8 cellular contexts compared by ENCODE assay signal in genomic region chrX:40945366-40945713, GRCh38.
DNase-seq lines count a peak whose midpoint lies in the region; ATAC-seq, FAIRE-seq and TF ChIP-seq lines count a peak whose summit lies in the region.

No MANE protein-coding gene starts in this region.

- in situ Hi-C loops in GM12878 (cut with MboI) = no loop called here

- TF ChIP-seq POLR2A in GM12878 (IDR thresholded peaks at IDR 0.05; ENCODE audit: low read depth, low read length) = no peak

- CTCF ChIA-PET in GM12878 (lab: Yijun Ruan, JAX) = no interaction called here

- no peaks in the 10 kb centered on the region for H3K27me3 ChIP-seq in GM12878 (replicated peaks in 1 of 2; ENCODE audit: control insufficient read depth in 2 of 2, insufficient read depth in 2 of 2, low read length in 1 of 2)
- H3K27me3 ChIP-seq in lung (ENCODE audit: control insufficient read depth, insufficient read depth) = peaks cover 2% of the 10 kb centered on the region

- no peaks in the 10 kb centered on the region for H4K20me1 ChIP-seq in GM12878 (ENCODE audit: control insufficient read depth, insufficient read depth)

- H3K4me3 ChIP-seq in GM12878 (no peak overlapping the region), lung (no peak overlapping the region)

- POLR2A ChIA-PET in GM12878 (lab: Charles Lee) = no interaction called here

- H3K9me3 Mint-ChIP-seq in activated T-cell treated with anti-CD3 and anti-CD28 coated beads, Interleukin-2, amount 50 U/mL, for 4 hours = no peaks in the 10 kb centered on the region

- H3K36me3 ChIP-seq in GM12878 (ENCODE audit: control insufficient read depth in 2 of 2, insufficient read depth in 2 of 2, low read length in 1 of 2) (no peaks in the 10 kb centered on the region), lung (ENCODE audit: control insufficient read depth in 2 of 2, insufficient read depth in 2 of 2, low read length in 2 of 2) (no peaks in the 10 kb centered on the region)

- H3K4me1 Mint-ChIP-seq in activated T-cell treated with anti-CD3 and anti-CD28 coated beads, Interleukin-2, amount 50 U/mL, for 4 hours (ENCODE audit: low read depth) = no peaks in the 10 kb centered on the region

- WGBS in GM12878 (ENCODE audit: insufficient coverage, insufficient replicate concordance, low lambda C conversion rate, missing lambda C conversion rate) = 43% methylated on average over 5 of the region's 5 CpGs
- 18 to 37% methylated on average over 5 of the region's 5 CpGs for WGBS in lung, 2 donors

- H2AFZ ChIP-seq in GM12878 (ENCODE audit: control insufficient read depth, low read depth, low read length) = no peak overlapping the region

- no peaks in the 10 kb centered on the region for H3K4me1 ChIP-seq in GM12878 (ENCODE audit: control insufficient read depth, insufficient read depth, low read length)
- H3K4me1 ChIP-seq in lung (ENCODE audit: control insufficient read depth in 2 of 2, insufficient read depth in 2 of 2, low read length in 2 of 2) = no peaks in the 10 kb centered on the region

- RAD21 ChIA-PET in GM12878 (lab: Charles Lee; ENCODE audit: unreplicated experiment) = no interaction called here

- no peak overlapping the region for H3K4me3 Mint-ChIP-seq in activated T-cell treated with anti-CD3 and anti-CD28 coated beads, Interleukin-2, amount 50 U/mL, for 4 hours

- H3K9me3 ChIP-seq in GM12878 (replicated peaks; ENCODE audit: control insufficient read depth, insufficient read depth, low read length) (no peaks in the 10 kb centered on the region), lung (ENCODE audit: control insufficient read depth in 2 of 2, insufficient read depth in 1 of 2, low read length in 1 of 2) (no peaks in the 10 kb centered on the region)

- H3K79me2 ChIP-seq in GM12878 (ENCODE audit: control insufficient read depth, insufficient read depth, low read length) = no peaks in the 10 kb centered on the region

- peaks cover 2% of the 10 kb centered on the region for H3K27me3 Mint-ChIP-seq in activated T-cell treated with anti-CD3 and anti-CD28 coated beads, Interleukin-2, amount 50 U/mL, for 4 hours (ENCODE audit: low read depth)

- no peaks in the 10 kb centered on the region for H3K36me3 Mint-ChIP-seq in activated T-cell treated with anti-CD3 and anti-CD28 coated beads, Interleukin-2, amount 50 U/mL, for 4 hours (ENCODE audit: insufficient read depth)

- H3K9ac ChIP-seq in GM12878 (ENCODE audit: control insufficient read depth, insufficient read depth, low read length) = no peak overlapping the region

- ATAC-seq in GM12878 (peak; percentile 97), lung (ENCODE audit: insufficient read depth, low FRiP score) (peak; percentile 69), HG02870 (IDR thresholded peaks at IDR 0.05; ENCODE audit: unreplicated experiment) (no peak), HG02840 (IDR thresholded peaks at IDR 0.05; ENCODE audit: low FRiP score, unreplicated experiment) (no peak)
- ATAC-seq in activated T-cell treated with anti-CD3 and anti-CD28 coated beads, Interleukin-2, amount 50 U/mL, for 4 hours = no peak

- H3K27ac ChIP-seq in GM12878 (ENCODE audit: control insufficient read depth, insufficient read depth) = no peak overlapping the region
- H3K27ac ChIP-seq in lung (ENCODE audit: low read depth in 1 of 2, low read length in 1 of 2) = no peak overlapping the region

- no peak overlapping the region for H3K4me2 ChIP-seq in GM12878 (ENCODE audit: control insufficient read depth, insufficient read depth)

- peak; percentile 79 for FAIRE-seq in GM12878 (lab: Jason Lieb, UNC)

- intact Hi-C loops in GM12878 (cut with micrococcal nuclease; ENCODE audit: unreplicated experiment) = no loop called here

- no peak for TF ChIP-seq RAD21 in GM12878 (IDR thresholded peaks at IDR 0.05; ENCODE audit: insufficient read depth, low read depth, low read length)

- SMC1A ChIA-PET in GM12878 (lab: Charles Lee; ENCODE audit: uncharacterized antibody, unreplicated experiment) = no interaction called here

- TF ChIP-seq EP300 in GM12878 (IDR thresholded peaks at IDR 0.05; ENCODE audit: borderline replicate concordance in 1 of 2, control insufficient read depth in 1 of 2, low read depth in 2 of 2, low read length in 2 of 2) = peak in 1 of 2 experiments; percentile 47; a peak in 2 of 4 replicates

- no TSS peak for BruUV-seq in GM12878 (replicated peaks; lab: Mats Ljungman, UMichigan)

- peak; percentile 56 for DNase-seq in GM03348 (ENCODE audit: low spot score)
- peak; percentile 26 for DNase-seq in HT-29 (ENCODE audit: low spot score)
- DNase-seq in GM12878 (ENCODE audit: low read depth, low spot score) = peak; percentile 40
- DNase-seq in lung (ENCODE audit: low spot score) = no peak
- DNase-seq in activated T-cell treated with anti-CD3 and anti-CD28 coated beads, Interleukin-2, amount 50 U/mL, for 4 hours = no peak
- DNase-seq in NCI-H2081 (lab: John Stamatoyannopoulos, UW) = no peak

- TF ChIP-seq CTCF in GM12878 (IDR thresholded peaks at IDR 0.05 in 2 of 3, conservative IDR thresholded peaks at IDR 0.05 in 1 of 3; ENCODE audit: control insufficient read depth in 2 of 3, extremely low read depth in 1 of 3, insufficient read depth in 1 of 3, low read depth in 3 of 3, low read length in 3 of 3) (no peak), lung (IDR thresholded peaks at IDR 0.05; ENCODE audit: control extremely low read depth, extremely low read depth) (no peak)

TF ChIP-seq in GM12878, 131 proteins besides CTCF, POLR2A, EP300 and RAD21 (continues in another document):
- TF ChIP-seq STAT3 (IDR thresholded peaks at IDR 0.05; ENCODE audit: low read depth, low read length) (no peak), TCF3 (IDR thresholded peaks at IDR 0.05; ENCODE audit: borderline replicate concordance, insufficient read depth, low read depth, low read length) (no peak), LARP7 (IDR thresholded peaks at IDR 0.05) (no peak), IKZF1 (conservative IDR thresholded peaks at IDR 0.05) (peak; percentile 85), BCL11A (IDR thresholded peaks at IDR 0.05; ENCODE audit: low read depth, low read length) (peak; percentile 29; the same call in 1 of the 2 replicates), MEF2A (IDR thresholded peaks at IDR 0.05; ENCODE audit: insufficient read depth, low read depth, low read length) (no peak), FOXK2 (IDR thresholded peaks at IDR 0.05) (no peak), ZBED1 (IDR thresholded peaks at IDR 0.05; ENCODE audit: borderline replicate concordance) (no peak), IRF5 (IDR thresholded peaks at IDR 0.05; ENCODE audit: borderline replicate concordance) (no peak), BHLHE40 (IDR thresholded peaks at IDR 0.05; ENCODE audit: borderline replicate concordance in 1 of 2, low read depth in 2 of 2, low read length in 1 of 2) (peak; percentile 71 to 76; a peak in 3 of 4 replicates), NFIC (IDR thresholded peaks at IDR 0.05; ENCODE audit: low read depth, low read length) (0 out of 2 replicates have a peak, but pooled peaks have one; percentile 30), MEF2B (IDR thresholded peaks at IDR 0.05; ENCODE audit: partially characterized antibody, poor library complexity, severe bottlenecking) (no peak), NR2F1 (conservative IDR thresholded peaks at IDR 0.05) (0 out of 2 replicates have a peak, but pooled peaks have one; percentile 26), ETV6 (conservative IDR thresholded peaks at IDR 0.05 in 1 of 2, IDR thresholded peaks at IDR 0.05 in 1 of 2; ENCODE audit: borderline replicate concordance in 1 of 2, low read depth in 1 of 2) (peak in 1 of 2 experiments; percentile 50; a peak in 1 of 4 replicates), ATF3 (IDR thresholded peaks at IDR 0.05; ENCODE audit: borderline replicate concordance, extremely low read depth, low read depth, low read length) (no peak)
- TF ChIP-seq, protein P1, sequence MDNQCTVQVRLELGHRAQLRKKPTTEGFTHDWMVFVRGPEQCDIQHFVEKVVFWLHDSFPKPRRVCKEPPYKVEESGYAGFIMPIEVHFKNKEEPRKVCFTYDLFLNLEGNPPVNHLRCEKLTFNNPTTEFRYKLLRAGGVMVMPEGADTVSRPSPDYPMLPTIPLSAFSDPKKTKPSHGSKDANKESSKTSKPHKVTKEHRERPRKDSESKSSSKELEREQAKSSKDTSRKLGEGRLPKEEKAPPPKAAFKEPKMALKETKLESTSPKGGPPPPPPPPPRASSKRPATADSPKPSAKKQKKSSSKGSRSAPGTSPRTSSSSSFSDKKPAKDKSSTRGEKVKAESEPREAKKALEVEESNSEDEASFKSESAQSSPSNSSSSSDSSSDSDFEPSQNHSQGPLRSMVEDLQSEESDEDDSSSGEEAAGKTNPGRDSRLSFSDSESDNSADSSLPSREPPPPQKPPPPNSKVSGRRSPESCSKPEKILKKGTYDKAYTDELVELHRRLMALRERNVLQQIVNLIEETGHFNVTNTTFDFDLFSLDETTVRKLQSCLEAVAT (IDR thresholded peaks at IDR 0.05) = no peak
- TF ChIP-seq, protein P2, sequence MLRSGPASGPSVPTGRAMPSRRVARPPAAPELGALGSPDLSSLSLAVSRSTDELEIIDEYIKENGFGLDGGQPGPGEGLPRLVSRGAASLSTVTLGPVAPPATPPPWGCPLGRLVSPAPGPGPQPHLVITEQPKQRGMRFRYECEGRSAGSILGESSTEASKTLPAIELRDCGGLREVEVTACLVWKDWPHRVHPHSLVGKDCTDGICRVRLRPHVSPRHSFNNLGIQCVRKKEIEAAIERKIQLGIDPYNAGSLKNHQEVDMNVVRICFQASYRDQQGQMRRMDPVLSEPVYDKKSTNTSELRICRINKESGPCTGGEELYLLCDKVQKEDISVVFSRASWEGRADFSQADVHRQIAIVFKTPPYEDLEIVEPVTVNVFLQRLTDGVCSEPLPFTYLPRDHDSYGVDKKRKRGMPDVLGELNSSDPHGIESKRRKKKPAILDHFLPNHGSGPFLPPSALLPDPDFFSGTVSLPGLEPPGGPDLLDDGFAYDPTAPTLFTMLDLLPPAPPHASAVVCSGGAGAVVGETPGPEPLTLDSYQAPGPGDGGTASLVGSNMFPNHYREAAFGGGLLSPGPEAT (IDR thresholded peaks at IDR 0.05; ENCODE audit: low read depth) = peak; percentile 57; the same call in 1 of the 2 replicates

Comparison
In these comparisons a context has a peak if more than half of its experiments do, and no peak if none do; other contexts are left out.
1. DNase-seq: peak in GM03348 (single experiment), HT-29 (single experiment) and GM12878 (single experiment); none in lung (single experiment), activated T-cell treated with anti-CD3 and anti-CD28 coated beads, Interleukin-2, amount 50 U/mL, for 4 hours (single experiment) and NCI-H2081 (0 of 2).
2. ATAC-seq: peak in GM12878 (single experiment) and lung (single experiment); none in activated T-cell treated with anti-CD3 and anti-CD28 coated beads, Interleukin-2, amount 50 U/mL, for 4 hours (0 of 2), HG02870 (single experiment) and HG02840 (single experiment).